Comparison of ENCODE assay signal across 29 cellular contexts in genomic region chr16:77041468-77041867, GRCh38.
"Had no signal": no experiment of that assay in that cellular context is flagged by ENCODE, and none has a peak within 500 bp of the region (broad histone marks: within the 10 kb centered on the region; RNA-seq: fewer than 3 reads in every experiment).

No MANE protein-coding gene starts in this region.

- DNase-seq: activated B cell treated with CpG ODN at 0.5 μM for 24 hours; activated CD4-positive, alpha-beta memory T cell treated with anti-CD3 and anti-CD28 coated beads for 36 hours; activated CD4-positive, alpha-beta T cell treated with anti-CD3 and anti-CD28 coated beads for 4 hours; activated CD4-positive, alpha-beta T cell treated with anti-CD3 and anti-CD28 coated beads, Interleukin-2, amount 10 ng/mL, durations not matched to agents 24 days and 14 days; activated CD4-positive, alpha-beta T cell treated with anti-CD3 and anti-CD28 coated beads, Interleukin-2, amount 50 U/mL, for 1 hour; activated CD4-positive, alpha-beta T cell treated with anti-CD3 and anti-CD28 coated beads, Interleukin-2, amount 50 U/mL, for 4 hours; activated CD4-positive, CD25-positive, alpha-beta regulatory T cell treated with anti-CD3 and anti-CD28 coated beads, Interleukin-2, amount 50 U/mL, for 72 hours; activated CD8-positive, alpha-beta memory T cell treated with anti-CD3 and anti-CD28 coated beads, Interleukin-2, amount 50 U/mL, for 4 hours; activated CD8-positive, alpha-beta T cell treated with anti-CD3 and anti-CD28 coated beads for 36 hours; activated effector memory CD4-positive, alpha-beta T cell treated with Interleukin-2 at 50 U/mL for 16 hours; activated gamma-delta T cell; activated naive CD4-positive, alpha-beta T cell treated with anti-CD3 and anti-CD28 coated beads, Interleukin-2, amount 10 ng/mL, durations not matched to agents 7 days and 5 days; activated naive CD4-positive, alpha-beta T cell treated with Interleukin-2 at 50 U/mL for 16 hours; activated naive CD8-positive, alpha-beta T cell treated with anti-CD3 and anti-CD28 coated beads, Interleukin-2, amount 10 ng/mL, durations not matched to agents 7 days and 5 days; activated naive CD8-positive, alpha-beta T cell treated with anti-CD3 and anti-CD28 coated beads, Interleukin-2, amount 50 U/mL, for 24 hours; activated T-cell treated with anti-CD3 and anti-CD28 coated beads, Interleukin-2, amount 50 U/mL, for 24 hours; activated T-cell treated with anti-CD3 and anti-CD28 coated beads, Interleukin-2, amount 50 U/mL, for 48 hours; amygdala; anterior cingulate cortex; caudate nucleus; cerebellar nuclear complex; T-helper 1 cell; T-helper 2 cell; T-helper 9 cell had no signal

- H3K4me3 ChIP-seq: ascending aorta, cardiac muscle cell had no signal

- FAIRE-seq: bronchial epithelial cell, TTC549 had no signal

- H3K27ac ChIP-seq: ascending aorta, cardiac muscle cell, VCaP had no signal

- H3K9me3 ChIP-seq: ascending aorta had no signal

- ATAC-seq: activated CD8-positive, alpha-beta T cell treated with anti-CD3 and anti-CD28 coated beads for 36 hours; activated naive CD8-positive, alpha-beta T cell treated with anti-CD3 and anti-CD28 coated beads, Interleukin-2, amount 50 U/mL, for 24 hours had no signal

- H3K36me3 ChIP-seq: ascending aorta, cardiac muscle cell had no signal

- H3K27me3 ChIP-seq: ascending aorta, cardiac muscle cell had no signal

- H3K4me1 ChIP-seq: ascending aorta had no signal
